Comparison of ENCODE assay signal across 8 cellular contexts in the genomic region with DNA sequence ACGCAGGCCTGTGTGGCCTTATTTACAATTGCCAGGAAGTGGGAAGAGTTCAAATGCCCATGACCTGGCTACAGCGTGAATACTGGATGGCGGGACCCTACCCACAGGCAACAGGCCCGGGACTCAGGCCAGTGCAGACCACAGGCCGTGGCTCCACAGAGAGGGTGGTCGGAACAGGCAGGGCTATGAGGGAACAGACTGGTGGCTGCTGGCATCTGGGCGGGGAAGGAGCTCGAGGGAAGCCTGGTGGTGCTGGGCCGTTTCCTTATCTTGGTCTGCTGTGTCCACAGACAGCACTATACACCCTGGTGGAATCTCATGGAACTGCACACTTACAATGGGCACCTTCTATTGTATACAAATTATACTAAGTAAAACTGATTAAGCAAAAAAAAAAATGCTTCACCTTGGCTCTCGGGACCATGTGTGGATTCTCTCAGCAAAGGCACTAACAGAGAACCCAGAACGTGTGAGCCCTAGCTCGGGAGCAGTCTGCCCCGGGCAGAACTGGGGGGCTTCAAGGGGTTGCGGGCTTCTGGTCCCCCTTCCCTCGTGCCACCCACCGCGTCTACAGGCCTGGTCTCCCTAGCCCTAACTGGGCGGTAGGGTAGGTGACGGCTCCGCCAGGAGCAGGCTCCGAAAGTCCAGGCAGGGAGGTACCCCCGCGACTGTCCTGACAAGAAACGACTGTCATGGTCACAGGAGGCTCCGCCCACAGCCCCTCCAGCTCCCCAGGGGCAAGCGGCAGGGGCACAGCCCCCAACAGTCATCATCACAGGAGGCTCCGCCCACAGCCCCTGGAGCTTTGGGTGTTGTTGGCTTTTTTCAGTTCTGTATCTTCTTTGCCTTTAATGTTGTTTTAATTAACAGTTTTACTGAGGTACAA. TPM values are rescaled to one million over a fixed set of nuclear protein-coding genes. Genes with fewer than 3 reads are reported as not detected.
DNase-seq lines count a peak whose midpoint lies in the region; ATAC-seq, FAIRE-seq and TF ChIP-seq lines count a peak whose summit lies in the region.

No MANE protein-coding gene starts in this region.

- POLR2A ChIA-PET in K562 (lab: Yijun Ruan, JAX), result interaction anchor here (0.6 kb wide), 2 partner anchors 10 to 80 kb away, joined by 3 to 4 read pairs; no protein-coding TSS in a partner anchor

- H3K79me2 ChIP-seq in K562 (ENCODE audit: control insufficient read depth, insufficient read depth, low read length), result no peaks in the 10 kb centered on the region

- H3K27me3 ChIP-seq in K562 (ENCODE audit: control insufficient read depth in 2 of 2, insufficient read depth in 2 of 2, low read length in 2 of 2), result no peaks in the 10 kb centered on the region

- in situ Hi-C loops in GM13976 (cut with MboI; ENCODE audit: low sequenced_read_pairs, unreplicated experiment) (no loop called here), K562 (cut with MboI) (no loop called here)

- peaks cover 3% of the 10 kb centered on the region for H3K9me1 ChIP-seq in K562 (ENCODE audit: control insufficient read depth, insufficient read depth, low read length)

- no peak overlapping the region for H3K27ac Mint-ChIP-seq in CD14-positive monocyte

- H3K9me3 Mint-ChIP-seq in CD14-positive monocyte, result no peaks in the 10 kb centered on the region

- peak overlapping the region in 1 of 2 donors; percentile 48 for H3K4me3 Mint-ChIP-seq in CD14-positive monocyte

- peaks cover 3 to 31% of the 10 kb centered on the region in 2 experiments; a peak in 3 of 5 replicates for H3K4me1 ChIP-seq in K562 (replicated peaks in 1 of 2; ENCODE audit: control insufficient read depth in 2 of 2, insufficient read depth in 2 of 2, low read length in 2 of 2)

- H4K20me1 ChIP-seq in K562 (replicated peaks; ENCODE audit: control insufficient read depth, insufficient read depth, low read length), result no peaks in the 10 kb centered on the region

- no peak overlapping the region for H3K4me3 ChIP-seq in K562

- ATAC-seq in K562 (peak; percentile 98), GM19324 (IDR thresholded peaks at IDR 0.05; ENCODE audit: low FRiP score, unreplicated experiment) (no peak)
- peak; percentile 48 for ATAC-seq in stimulated activated naive CD8-positive, alpha-beta T cell treated with anti-CD3 and anti-CD28 coated beads, Interleukin-15, Interleukin-2, amounts not matched to agents 100 U/mL and 50 U/mL, for 24 hours

- H3K27ac ChIP-seq in K562 (ENCODE audit: extremely low read depth, low read depth, low read length), result no peak overlapping the region

- peaks cover 2% of the 10 kb centered on the region for H3K4me1 Mint-ChIP-seq in CD14-positive monocyte

- H3K36me3 Mint-ChIP-seq in CD14-positive monocyte, result peaks cover 18 to 33% of the 10 kb centered on the region in 2 donors

- intact Hi-C loops in CD14-positive monocyte (cut with micrococcal nuclease) (loop anchor here (1.0 to 2.0 kb wide), 2 partner anchors 58 to 59 kb away; no protein-coding TSS in a partner anchor), K562 (cut with micrococcal nuclease) (loop anchor here (2.0 kb wide), 1 partner anchor 58 kb away; no protein-coding TSS in a partner anchor)

- 45% methylated on average over 27 of the region's 27 CpGs for WGBS in K562 (ENCODE audit: insufficient coverage, low coverage, missing lambda C conversion rate)

- H3K27me3 Mint-ChIP-seq in CD14-positive monocyte (ENCODE audit: low read depth in 3 of 3), result no peaks in the 10 kb centered on the region

- TF ChIP-seq POLR2A in K562 (conservative IDR thresholded peaks at IDR 0.05), result no peak

- CTCF ChIA-PET in K562 (lab: Yijun Ruan, JAX; ENCODE audit: low intra/inter-chr PET ratio), result no interaction called here

- peak; percentile 86 for FAIRE-seq in K562 (lab: Jason Lieb, UNC)

- TF ChIP-seq CTCF in CD14-positive monocyte (IDR thresholded peaks at IDR 0.05), result peak; percentile 83
- no peak for TF ChIP-seq CTCF in GM13976 (IDR thresholded peaks at IDR 0.05; ENCODE audit: borderline replicate concordance, control extremely low read depth, extremely low read depth, insufficient read depth, missing control alignments)
- peak; percentile 73 to 81 (median 78) for TF ChIP-seq CTCF in K562 (IDR thresholded peaks at IDR 0.05 in 2 of 3, conservative IDR thresholded peaks at IDR 0.05 in 1 of 3; ENCODE audit: insufficient read depth in 2 of 3, low read depth in 1 of 3, low read length in 3 of 3)

- no peaks in the 10 kb centered on the region for H3K9me3 ChIP-seq in K562 (replicated peaks; ENCODE audit: control insufficient read depth, insufficient read depth, low read depth, low read length)

- no TSS peak for BruUV-seq in K562 (replicated peaks; lab: Mats Ljungman, UMichigan)

- TF ChIP-seq RAD21 in K562 (CRISPR knock-in tag; conservative IDR thresholded peaks at IDR 0.05 in 1 of 2, IDR thresholded peaks at IDR 0.05 in 1 of 2), result peak; percentile 41 to 66

- peak overlapping the region in 1 of 2 experiments; percentile 66; a peak in 2 of 4 replicates for H3K9ac ChIP-seq in K562 (ENCODE audit: insufficient read depth in 1 of 2, low read depth in 2 of 2, low read length in 2 of 2)

- no peak for TF ChIP-seq EP300 in K562 (IDR thresholded peaks at IDR 0.05; ENCODE audit: low read length)

- peak; percentile 73 for DNase-seq in CD14-positive monocyte (ENCODE audit: low spot score)
- DNase-seq in GM13976 (ENCODE audit: low spot score), result peak; percentile 77
- peak; percentile 10 to 31 for DNase-seq in NOMO-1 (lab: John Stamatoyannopoulos, UW; ENCODE audit: unreplicated experiment in 2 of 2)
- DNase-seq in K562 (ENCODE audit: extremely low read depth in 1 of 4, low spot score in 3 of 4), result peak; percentile 65 to 82 (median 75)
- peak; percentile 81 for DNase-seq in inferior parietal cortex (ENCODE audit: extremely low spot score)
- peak; percentile 27 for DNase-seq in stimulated activated naive CD8-positive, alpha-beta T cell treated with anti-CD3 and anti-CD28 coated beads, Interleukin-15, Interleukin-2, amounts not matched to agents 100 U/mL and 50 U/mL, for 24 hours
- DNase-seq in ecto neural progenitor cell (ENCODE audit: low spot score), result no peak

- H3K4me2 ChIP-seq in K562 (ENCODE audit: insufficient read depth, low read length), result no peak overlapping the region; the same call in 1 of the 2 replicates

- H3K36me3 ChIP-seq in K562 (ENCODE audit: control insufficient read depth, insufficient read depth, low read length), result peaks cover 2% of the 10 kb centered on the region; the same call in 2 of the 3 replicates

- peak overlapping the region; percentile 58; the same call in 1 of the 2 replicates for H2AFZ ChIP-seq in K562 (ENCODE audit: low read depth, low read length)

RNA-seq across cellular contexts. Expression of a gene that starts 21.8 kb away (rescaled TPM):
- polyA plus RNA-seq in CD14-positive monocyte, result 1 to 10 TPM in 1 of 2 donors, under 1 TPM in 1; 0.69 to 1.0 TPM
- 15.6 and 46.2 TPM in 2 replicates for total RNA-seq in K562 (2011; cell fraction: chromatin; rRNA removed; ENCODE audit: low replicate concordance)
- 30.3 and 31.2 TPM in 2 replicates for total RNA-seq in K562 (2011; cell fraction: nucleolus; rRNA removed)
- 11.7 and 22.0 TPM in 2 replicates for total RNA-seq in K562 (2011; cell fraction: nucleoplasm; rRNA removed)
- 18.3 and 21.2 TPM in 2 replicates for total RNA-seq in K562 (2014; rRNA removed)
- 0.99 and 1.2 TPM in 2 replicates for total RNA-seq in K562 (2014; rRNA removed; fragmentation: Illumina TruSeq; extraction: Trizol)
- 6.3 and 8.8 TPM in 2 replicates for total RNA-seq in K562 (2015; rRNA removed; fragmentation: Illumina TruSeq; extraction: Trizol)
- total RNA-seq in K562 (2021), result 14.9 and 16.7 TPM in 2 replicates
- polyA plus RNA-seq in K562 (2011; rRNA removed), result 2.3 and 4.7 TPM in 2 replicates
- polyA plus RNA-seq in K562 (2011; cell fraction: cytosol; rRNA removed), result 3.2 and 5.1 TPM in 2 replicates
- polyA plus RNA-seq in K562 (2011; cell fraction: nucleus; rRNA removed), result 21.2 and 39.0 TPM in 2 replicates
- polyA plus RNA-seq in K562 (2012), result 16.5 and 26.3 TPM in 2 replicates
- polyA plus RNA-seq in K562 (2014; fragmentation: Illumina TruSeq; extraction: Trizol), result 1.7 and 5.3 TPM in 2 replicates
- under 1 TPM; 0.24 to 0.34 TPM for polyA plus RNA-seq in K562 (2014; fragmentation: Nextera tagmentation; extraction: Ambion mirVana)
- 12.4 and 17.1 TPM in 2 replicates for polyA plus RNA-seq in K562 (2014; rRNA removed)
- 1.1 and 1.4 TPM in 2 replicates for polyA minus RNA-seq in K562 (2011; rRNA and poly(A)+ RNA removed)
- 4.2 and 7.9 TPM in 2 replicates for polyA minus RNA-seq in K562 (2011; cell fraction: cytosol; rRNA and poly(A)+ RNA removed)
- 7.3 and 8.8 TPM in 2 replicates for polyA minus RNA-seq in K562 (2011; cell fraction: nucleus; rRNA and poly(A)+ RNA removed)

RNA-seq across cellular contexts. Expression of a gene that starts 34.9 kb away (rescaled TPM):
- polyA plus RNA-seq in CD14-positive monocyte (1 to 10 TPM in 1 of 2 donors, under 1 TPM in 1; 0.93 to 2.0 TPM), K562 (2011; rRNA removed) (0.43 and 0.50 TPM in 2 replicates), K562 (2014; fragmentation: Illumina TruSeq; extraction: Trizol) (0.29 TPM in 1 of 2 replicates, not detected in the other), K562 (2014; fragmentation: Nextera tagmentation; extraction: Ambion mirVana) (not detected), K562 (2014; rRNA removed) (0.25 and 0.26 TPM in 2 replicates)
- 0.63 and 1.3 TPM in 2 replicates for total RNA-seq in K562 (2011; cell fraction: chromatin; rRNA removed; ENCODE audit: low replicate concordance)
- 1.3 TPM in 2 replicates for total RNA-seq in K562 (2011; cell fraction: nucleolus; rRNA removed)
- total RNA-seq in K562 (2011; cell fraction: nucleoplasm; rRNA removed), result 0.84 and 1.1 TPM in 2 replicates
- total RNA-seq in K562 (2014; rRNA removed) (0.24 TPM in 1 of 2 replicates, not detected in the other), K562 (2014; rRNA removed; fragmentation: Illumina TruSeq; extraction: Trizol) (0.10 TPM in 1 of 2 replicates, not detected in the other), K562 (2015; rRNA removed; fragmentation: Illumina TruSeq; extraction: Trizol) (0.11 TPM in 1 of 2 replicates, not detected in the other), K562 (2021) (0.51 and 0.55 TPM in 2 replicates)
- 0.46 and 1.1 TPM in 2 replicates for polyA plus RNA-seq in K562 (2011; cell fraction: cytosol; rRNA removed)
- polyA plus RNA-seq in K562 (2011; cell fraction: nucleus; rRNA removed), result 1.6 and 3.2 TPM in 2 replicates
- polyA plus RNA-seq in K562 (2012), result 0.18 and 0.32 TPM in 2 replicates
- polyA minus RNA-seq in K562 (2011; rRNA and poly(A)+ RNA removed), result not detected in 2 replicates
- 1.0 and 1.1 TPM in 2 replicates for polyA minus RNA-seq in K562 (2011; cell fraction: cytosol; rRNA and poly(A)+ RNA removed)
- polyA minus RNA-seq in K562 (2011; cell fraction: nucleus; rRNA and poly(A)+ RNA removed), result 0.78 and 1.5 TPM in 2 replicates

RNA-seq across cellular contexts. Expression of a gene that starts 35.6 kb away (rescaled TPM):
- polyA plus RNA-seq in CD14-positive monocyte (not detected), K562 (2011; rRNA removed) (not detected in 2 replicates), K562 (2014; fragmentation: Illumina TruSeq; extraction: Trizol) (not detected in 2 replicates), K562 (2014; fragmentation: Nextera tagmentation; extraction: Ambion mirVana) (not detected), K562 (2014; rRNA removed) (not detected in 2 replicates)
- total RNA-seq in K562 (2011; cell fraction: chromatin; rRNA removed; ENCODE audit: low replicate concordance), result not detected in 2 replicates
- not detected in 2 replicates for total RNA-seq in K562 (2011; cell fraction: nucleolus; rRNA removed)
- not detected in 2 replicates for total RNA-seq in K562 (2011; cell fraction: nucleoplasm; rRNA removed)
- total RNA-seq in K562 (2014; rRNA removed) (not detected in 2 replicates), K562 (2014; rRNA removed; fragmentation: Illumina TruSeq; extraction: Trizol) (not detected in 2 replicates), K562 (2015; rRNA removed; fragmentation: Illumina TruSeq; extraction: Trizol) (not detected in 2 replicates), K562 (2021) (not detected in 2 replicates)
- polyA plus RNA-seq in K562 (2011; cell fraction: cytosol; rRNA removed), result not detected in 2 replicates
- polyA plus RNA-seq in K562 (2011; cell fraction: nucleus; rRNA removed), result not detected in 2 replicates
- polyA plus RNA-seq in K562 (2012), result not detected in 2 replicates
- polyA minus RNA-seq in K562 (2011; rRNA and poly(A)+ RNA removed), result not detected in 2 replicates
- polyA minus RNA-seq in K562 (2011; cell fraction: cytosol; rRNA and poly(A)+ RNA removed), result not detected in 2 replicates
- polyA minus RNA-seq in K562 (2011; cell fraction: nucleus; rRNA and poly(A)+ RNA removed), result not detected in 2 replicates

RNA-seq across cellular contexts. Expression of a gene that starts 37.9 kb away (rescaled TPM):
- polyA plus RNA-seq in CD14-positive monocyte, result 1 to 10 TPM; 3.4 to 4.5 TPM
- total RNA-seq in K562 (2011; cell fraction: chromatin; rRNA removed; ENCODE audit: low replicate concordance), result 40.8 and 141 TPM in 2 replicates
- total RNA-seq in K562 (2011; cell fraction: nucleolus; rRNA removed), result 87.2 and 95.9 TPM in 2 replicates
- 46.2 and 50.4 TPM in 2 replicates for total RNA-seq in K562 (2011; cell fraction: nucleoplasm; rRNA removed)
- total RNA-seq in K562 (2014; rRNA removed), result 10.0 and 18.0 TPM in 2 replicates
- 1.8 and 2.1 TPM in 2 replicates for total RNA-seq in K562 (2014; rRNA removed; fragmentation: Illumina TruSeq; extraction: Trizol)
- 5.1 and 5.7 TPM in 2 replicates for total RNA-seq in K562 (2015; rRNA removed; fragmentation: Illumina TruSeq; extraction: Trizol)
- 24.8 and 29.8 TPM in 2 replicates for total RNA-seq in K562 (2021)
- polyA plus RNA-seq in K562 (2011; rRNA removed), result 6.6 and 9.8 TPM in 2 replicates
- 8.0 and 15.3 TPM in 2 replicates for polyA plus RNA-seq in K562 (2011; cell fraction: cytosol; rRNA removed)
- 105 and 184 TPM in 2 replicates for polyA plus RNA-seq in K562 (2011; cell fraction: nucleus; rRNA removed)
- polyA plus RNA-seq in K562 (2012), result 12.5 and 21.3 TPM in 2 replicates
- polyA plus RNA-seq in K562 (2014; fragmentation: Illumina TruSeq; extraction: Trizol), result 5.3 and 7.2 TPM in 2 replicates
- under 1 TPM; 0.80 to 0.81 TPM for polyA plus RNA-seq in K562 (2014; fragmentation: Nextera tagmentation; extraction: Ambion mirVana)
- polyA plus RNA-seq in K562 (2014; rRNA removed), result 15.2 and 22.7 TPM in 2 replicates
- polyA minus RNA-seq in K562 (2011; rRNA and poly(A)+ RNA removed), result 3.7 and 4.7 TPM in 2 replicates
- polyA minus RNA-seq in K562 (2011; cell fraction: cytosol; rRNA and poly(A)+ RNA removed), result 4.6 and 6.4 TPM in 2 replicates
- polyA minus RNA-seq in K562 (2011; cell fraction: nucleus; rRNA and poly(A)+ RNA removed), result 37.2 and 42.8 TPM in 2 replicates

RNA-seq across cellular contexts. Expression of a gene that starts 38.2 kb away (rescaled TPM):
- polyA plus RNA-seq in CD14-positive monocyte (10 to 100 TPM; 41.0 to 61.3 TPM), K562 (2011; rRNA removed) (88.8 and 116 TPM in 2 replicates), K562 (2014; fragmentation: Illumina TruSeq; extraction: Trizol) (33.5 and 44.1 TPM in 2 replicates), K562 (2014; fragmentation: Nextera tagmentation; extraction: Ambion mirVana) (10 to 100 TPM; 13.5 to 17.4 TPM), K562 (2014; rRNA removed) (138 and 144 TPM in 2 replicates)
- 68.1 and 75.3 TPM in 2 replicates for total RNA-seq in K562 (2011; cell fraction: chromatin; rRNA removed; ENCODE audit: low replicate concordance)
- total RNA-seq in K562 (2011; cell fraction: nucleolus; rRNA removed), result 29.2 and 40.8 TPM in 2 replicates
- total RNA-seq in K562 (2011; cell fraction: nucleoplasm; rRNA removed), result 60.6 and 70.4 TPM in 2 replicates
- total RNA-seq in K562 (2014; rRNA removed) (107 and 136 TPM in 2 replicates), K562 (2014; rRNA removed; fragmentation: Illumina TruSeq; extraction: Trizol) (102 and 107 TPM in 2 replicates), K562 (2015; rRNA removed; fragmentation: Illumina TruSeq; extraction: Trizol) (84.5 and 90.0 TPM in 2 replicates), K562 (2021) (83.7 and 87.1 TPM in 2 replicates)
- polyA plus RNA-seq in K562 (2011; cell fraction: cytosol; rRNA removed), result 77.7 and 122 TPM in 2 replicates
- polyA plus RNA-seq in K562 (2011; cell fraction: nucleus; rRNA removed), result 40.8 and 50.9 TPM in 2 replicates
- polyA plus RNA-seq in K562 (2012), result 37.9 and 163 TPM in 2 replicates
- 36.1 and 37.7 TPM in 2 replicates for polyA minus RNA-seq in K562 (2011; rRNA and poly(A)+ RNA removed)
- polyA minus RNA-seq in K562 (2011; cell fraction: cytosol; rRNA and poly(A)+ RNA removed), result 4.4 and 14.6 TPM in 2 replicates
- 11.4 and 14.2 TPM in 2 replicates for polyA minus RNA-seq in K562 (2011; cell fraction: nucleus; rRNA and poly(A)+ RNA removed)
